14 cellular contexts compared by ENCODE assay signal in genomic region chr7:47638679-47639306, GRCh38. TPM values are rescaled to one million over a fixed set of nuclear protein-coding genes. Genes with fewer than 3 reads are reported as not detected.
DNase-seq lines count a peak whose midpoint lies in the region; ATAC-seq and TF ChIP-seq lines count a peak whose summit lies in the region.
"Had no signal": no experiment of that assay in that cellular context is flagged by ENCODE, and none has a peak within 500 bp of the region (broad histone marks: within the 10 kb centered on the region; RNA-seq: fewer than 3 reads in every experiment).

No MANE protein-coding gene starts in this region.

- peaks cover 8% of the 10 kb centered on the region for H3K36me3 Mint-ChIP-seq in nephron (ENCODE audit: low read depth)
- H3K36me3 Mint-ChIP-seq in type B pancreatic cell, result peaks cover 3% of the 10 kb centered on the region

- DNase-seq in type B pancreatic cell (ENCODE audit: extremely low spot score, unreplicated experiment) (no peak), NCI-H510A treated with DMSO at 0.1 percent for 48 hours (lab: John Stamatoyannopoulos, UW) (no peak)
- DNase-seq in activated CD8-positive, alpha-beta memory T cell treated with anti-CD3 and anti-CD28 coated beads, Interleukin-2, amount 50 U/mL, for 4 hours, result no peak
- DNase-seq: activated gamma-delta T cell treated with Interleukin-2 at 50 U/mL for 16 hours; GF-D8; mesendoderm; NCI-H2029 treated with DMSO at 0.1 percent for 48 hours; NCI-H748 treated with DMSO at 0.1 percent for 48 hours; SHP77; stimulated activated CD4-positive, alpha-beta T cell treated with anti-CD3 and anti-CD28 coated beads, Interleukin-2, amount 100 ng/mL, for 48 hours had no signal

- H3K27ac Mint-ChIP-seq in nephron (peak overlapping the region; percentile 56 to 94 (median 93)), type B pancreatic cell (peak overlapping the region; percentile 50)

- H3K27me3 Mint-ChIP-seq in nephron (ENCODE audit: low read depth), result peaks cover 8% of the 10 kb centered on the region
- H3K27me3 Mint-ChIP-seq in type B pancreatic cell, result peaks cover 3% of the 10 kb centered on the region

- ATAC-seq in esophagus mucosa (peak; percentile 41), HG03342 (IDR thresholded peaks at IDR 0.05; ENCODE audit: unreplicated experiment) (no peak)

- H3K9me3 Mint-ChIP-seq in nephron, result peaks cover 11% of the 10 kb centered on the region
- peaks cover 5% of the 10 kb centered on the region for H3K9me3 Mint-ChIP-seq in type B pancreatic cell

- peak overlapping the region; percentile 21; the same call in 1 of the 2 replicates for H3K27ac ChIP-seq in VCaP

- TF ChIP-seq CTCF in VCaP (conservative IDR thresholded peaks at IDR 0.05) (no peak), nephron (IDR thresholded peaks at IDR 0.05; ENCODE audit: unreplicated experiment in 3 of 3) (no peak), type B pancreatic cell (conservative IDR thresholded peaks at IDR 0.05) (no peak)

- H3K4me3 Mint-ChIP-seq in nephron, result peak overlapping the region in 1 of 3 experiments; percentile 53
- H3K4me3 Mint-ChIP-seq in type B pancreatic cell, result no peak overlapping the region

- H3K4me1 Mint-ChIP-seq in nephron, result peaks cover 68% of the 10 kb centered on the region
- peaks cover 59% of the 10 kb centered on the region for H3K4me1 Mint-ChIP-seq in type B pancreatic cell (ENCODE audit: unreplicated experiment)

RNA-seq across cellular contexts. Expression of gene TNS3, which starts 56.9 kb away (rescaled TPM):
- total RNA-seq in esophagus mucosa, result 4.6 TPM
- 48.8 and 138 TPM in 2 replicates for total RNA-seq in type B pancreatic cell (ENCODE audit: low replicate concordance)
